Comparison of ENCODE assay signal across 16 cellular contexts in the genomic region with DNA sequence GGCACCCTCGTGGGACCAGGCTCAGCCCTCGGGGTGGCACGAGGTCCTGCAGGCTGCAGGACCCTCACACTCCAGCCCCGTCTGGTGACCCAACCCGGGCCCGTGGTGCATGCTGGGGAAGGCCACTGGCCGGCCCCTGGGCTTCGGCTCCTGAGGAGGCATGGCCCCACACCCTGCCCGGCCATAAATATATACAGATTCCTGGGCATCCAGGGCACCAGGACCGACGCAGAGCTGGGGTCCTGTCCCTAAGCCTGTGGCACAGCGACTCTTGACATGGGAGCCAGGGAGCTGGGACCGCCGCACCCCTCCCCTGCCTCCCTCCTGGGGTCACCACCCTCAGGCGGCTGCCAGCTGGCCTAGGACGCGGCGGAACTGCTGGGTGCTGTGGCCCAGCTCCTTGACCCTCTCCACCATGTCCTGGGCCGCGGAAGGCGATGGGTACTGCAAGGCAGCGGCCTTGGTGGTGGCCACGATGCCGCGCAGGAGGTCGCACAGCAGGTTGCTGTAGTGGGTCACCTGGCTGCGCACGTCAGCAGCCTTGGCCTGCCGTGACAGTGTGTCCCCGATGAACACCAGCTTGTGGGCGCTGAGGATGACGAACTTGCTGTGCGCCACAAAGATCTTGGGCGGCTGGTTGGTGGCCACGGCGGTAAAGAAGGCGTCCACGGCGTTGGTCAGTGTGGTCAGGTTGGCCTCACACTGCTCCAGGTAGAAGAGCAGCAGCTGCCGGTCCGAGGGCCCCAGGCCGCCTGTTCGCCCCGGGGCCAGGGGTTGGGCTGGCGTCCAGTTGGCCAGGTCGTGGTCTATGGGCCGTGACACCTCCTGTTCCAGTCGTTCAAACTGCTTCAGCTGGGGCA. TPM values are rescaled to one million over a fixed set of nuclear protein-coding genes. Genes with fewer than 3 reads are reported as not detected.
A peak's percentile ranks its signal among the peaks of the same experiment; 100 is the strongest.
DNase-seq lines count a peak whose midpoint lies in the region; ATAC-seq and TF ChIP-seq lines count a peak whose summit lies in the region.
"Had no signal": no experiment of that assay in that cellular context is flagged by ENCODE, and none has a peak within 500 bp of the region (broad histone marks: within the 10 kb centered on the region; RNA-seq: fewer than 3 reads in every experiment).

No MANE protein-coding gene starts in this region.

- TF ChIP-seq CTCF in right atrium auricular region (IDR thresholded peaks at IDR 0.05): no peak
- no peak for TF ChIP-seq CTCF in heart right ventricle (IDR thresholded peaks at IDR 0.05)
- TF ChIP-seq CTCF in chondrocyte (IDR thresholded peaks at IDR 0.05): no peak
- no peak for TF ChIP-seq CTCF in upper lobe of right lung (IDR thresholded peaks at IDR 0.05)

- H3K9me3 Mint-ChIP-seq in chondrocyte (ENCODE audit: low read depth): no peaks in the 10 kb centered on the region

- DNase-seq in right atrium auricular region (ENCODE audit: low spot score) (no peak), heart right ventricle (no peak), chondrocyte (ENCODE audit: low spot score) (peak; percentile 90), myocyte (ENCODE audit: low read depth) (peak; percentile 43), upper lobe of right lung (peak; percentile 67), retina (no peak), dedifferentiated amniotic fluid mesenchymal stem cell (ENCODE audit: extremely low spot score) (no peak)
- no peak for DNase-seq in activated naive CD4-positive, alpha-beta T cell treated with Interleukin-2 at 50 U/mL for 16 hours
- DNase-seq: DND-41, NCI-H1092, NCI-H2227 treated with DMSO at 0.1 percent for 48 hours, NCI-H524 had no signal

- WGBS in heart right ventricle, 2 donors: 90 to 92% methylated on average over 48 of the region's 48 CpGs

- H3K36me3 Mint-ChIP-seq in chondrocyte (ENCODE audit: low read depth): peaks cover 29% of the 10 kb centered on the region

- no peaks in the 10 kb centered on the region for H3K27me3 Mint-ChIP-seq in chondrocyte (ENCODE audit: low read depth)

- H3K4me1 Mint-ChIP-seq in chondrocyte (ENCODE audit: low read depth): peaks cover 18% of the 10 kb centered on the region

- intact Hi-C loops in heart right ventricle (cut with DNase I) (loop anchor here in 5 of 10 donors (5.0 to 10.0 kb wide), 6 partner anchors 32 to 173 kb away; no protein-coding TSS in a partner anchor), upper lobe of right lung (cut with DNase I) (loop anchor here (5.0 kb wide), 1 partner anchor 158 kb away; no protein-coding TSS in a partner anchor)

- peak overlapping the region; percentile 66 to 78 for H3K27ac ChIP-seq in right atrium auricular region
- peak overlapping the region in 3 of 10 donors; percentile 34 to 51 (median 38) for H3K27ac ChIP-seq in heart right ventricle
- H3K27ac ChIP-seq in upper lobe of right lung: no peak overlapping the region
- H3K27ac ChIP-seq: BLaER1 treated with 17β-estradiol and CSF1 and Interleukin-3, amounts not matched to agents 10 nM and 100 nM; KMS-11; PC-9 had no signal

- peaks cover 35% of the 10 kb centered on the region for H3K36me3 ChIP-seq in right atrium auricular region
- peaks cover 0 to 67% (median 48%) of the 10 kb centered on the region in 9 donors for H3K36me3 ChIP-seq in heart right ventricle
- peaks cover 41% of the 10 kb centered on the region for H3K36me3 ChIP-seq in upper lobe of right lung
- H3K36me3 ChIP-seq: BLaER1 treated with 17β-estradiol and CSF1 and Interleukin-3, amounts not matched to agents 10 nM and 100 nM had no signal

- no peaks in the 10 kb centered on the region for H3K9me3 ChIP-seq in right atrium auricular region
- no peaks in the 10 kb centered on the region for H3K9me3 ChIP-seq in heart right ventricle
- no peaks in the 10 kb centered on the region for H3K9me3 ChIP-seq in upper lobe of right lung
- H3K9me3 ChIP-seq: BLaER1 treated with 17β-estradiol and CSF1 and Interleukin-3, amounts not matched to agents 10 nM and 100 nM had no signal

- H3K27me3 ChIP-seq in right atrium auricular region: no peaks in the 10 kb centered on the region
- peaks cover 0 to 38% (median 0%) of the 10 kb centered on the region in 7 donors for H3K27me3 ChIP-seq in heart right ventricle
- no peaks in the 10 kb centered on the region for H3K27me3 ChIP-seq in upper lobe of right lung

- ATAC-seq in heart right ventricle: no peak
- no peak for ATAC-seq in upper lobe of right lung

- no peak overlapping the region for H3K27ac Mint-ChIP-seq in chondrocyte (ENCODE audit: unreplicated experiment)

- H3K4me3 ChIP-seq in right atrium auricular region: no peak overlapping the region
- no peak overlapping the region for H3K4me3 ChIP-seq in heart right ventricle
- no peak overlapping the region for H3K4me3 ChIP-seq in upper lobe of right lung
- H3K4me3 ChIP-seq: BLaER1 treated with 17β-estradiol and CSF1 and Interleukin-3, amounts not matched to agents 10 nM and 100 nM; PC-9 had no signal

- H3K4me1 ChIP-seq in right atrium auricular region: peaks cover 0 to 32% of the 10 kb centered on the region in 2 donors
- H3K4me1 ChIP-seq in heart right ventricle: peaks cover 4 to 56% (median 20%) of the 10 kb centered on the region in 9 donors
- peaks cover 3% of the 10 kb centered on the region for H3K4me1 ChIP-seq in upper lobe of right lung

- H3K4me3 Mint-ChIP-seq in chondrocyte (ENCODE audit: unreplicated experiment): no peak overlapping the region

RNA-seq across cellular contexts. Expression of gene CTRB1, which starts 10.6 kb away (rescaled TPM):
- total RNA-seq in right atrium auricular region (not detected), heart right ventricle (1 to 10 TPM in 7 of 10 donors, not detected in 3; 1.8 to 3.8 (median 2.6) TPM), chondrocyte (not detected in 3 replicates), myocyte (3.4 and 4.5 TPM in 2 replicates), upper lobe of right lung (not detected)
- polyA plus RNA-seq in heart right ventricle: 1 to 10 TPM in 1 of 2 donors, not detected in 1; 1.0 TPM
- polyA plus RNA-seq in myocyte (2012): 1.1 TPM
- total RNA-seq: M059J, PC-9 had no signal

RNA-seq across cellular contexts. Expression of gene BCAR1, which starts 22.0 kb away (rescaled TPM):
- total RNA-seq in right atrium auricular region (10 to 100 TPM; 58.0 to 88.2 TPM), heart right ventricle (10 to 100 TPM; 56.1 to 85.2 (median 72.4) TPM), chondrocyte (125 to 140 TPM (median 125 TPM) in 3 replicates), myocyte (104 and 128 TPM in 2 replicates), upper lobe of right lung (61.7 TPM)
- polyA plus RNA-seq in heart right ventricle: 10 to 100 TPM; 54.6 to 65.8 TPM
- polyA plus RNA-seq in myocyte (2012): 81.2 TPM

RNA-seq across cellular contexts. Expression of gene CTRB2, which starts 22.4 kb away (rescaled TPM):
- not detected for total RNA-seq in right atrium auricular region
- total RNA-seq in heart right ventricle: 1 to 10 TPM in 7 of 10 donors, not detected in 3; 2.0 to 3.8 (median 2.8) TPM
- polyA plus RNA-seq in heart right ventricle: under 1 TPM in 1 of 2 donors, not detected in 1; 0.42 TPM
- total RNA-seq in chondrocyte: not detected in 3 replicates
- 2.3 and 6.1 TPM in 2 replicates for total RNA-seq in myocyte
- polyA plus RNA-seq in myocyte (2012): 2.4 TPM
- total RNA-seq in upper lobe of right lung: 0.78 TPM
- total RNA-seq: M059J, PC-9 had no signal

Comparison
In these comparisons a context has a peak if more than half of its experiments do, and no peak if none do; other contexts are left out.
1. DNase-seq: peak in chondrocyte (single experiment), myocyte (single experiment) and upper lobe of right lung (single experiment); none in right atrium auricular region (single experiment), heart right ventricle (0 of 2), retina (single experiment), dedifferentiated amniotic fluid mesenchymal stem cell (single experiment) and activated naive CD4-positive, alpha-beta T cell treated with Interleukin-2 at 50 U/mL for 16 hours (single experiment).